Comparison of ENCODE assay signal across 21 cellular contexts in genomic region chr12:120832712-120833111, GRCh38.
"Had no signal": no experiment of that assay in that cellular context is flagged by ENCODE, and none has a peak within 500 bp of the region (broad histone marks: within the 10 kb centered on the region; RNA-seq: fewer than 3 reads in every experiment).

No MANE protein-coding gene starts in this region.

- H3K27ac ChIP-seq: esophagus muscularis mucosa, ovary, right lobe of liver had no signal

- H3K9me3 ChIP-seq: esophagus muscularis mucosa, ovary, right lobe of liver, stomach, tibial nerve, uterus had no signal

- ATAC-seq: activated CD8-positive, alpha-beta T cell treated with anti-CD3 and anti-CD28 coated beads, Interleukin-2, amount 10 ng/mL, durations not matched to agents 7 days and 5 days; natural killer cell; right lobe of liver; stimulated activated effector memory CD8-positive, alpha-beta T cell treated with anti-CD3 and anti-CD28 coated beads, Interleukin-12 subunit alpha, Interleukin-12 subunit beta, amount 100 ng/mL, for 72 hours had no signal

- H3K4me3 ChIP-seq: esophagus muscularis mucosa, ovary, right lobe of liver, stomach, tibial nerve, uterus had no signal

- H3K27me3 ChIP-seq: esophagus muscularis mucosa, ovary, right lobe of liver, stomach, tibial nerve, uterus had no signal

- H3K36me3 ChIP-seq: esophagus muscularis mucosa, ovary, right lobe of liver, stomach, tibial nerve, uterus had no signal

- DNase-seq: activated CD4-positive, alpha-beta T cell treated with anti-CD3 and anti-CD28 coated beads, Interleukin-2, amount 10 ng/mL, durations not matched to agents 7 days and 5 days; activated CD4-positive, CD25-positive, alpha-beta regulatory T cell; activated CD8-positive, alpha-beta T cell treated with anti-CD3 and anti-CD28 coated beads, Interleukin-2, amount 10 ng/mL, durations not matched to agents 7 days and 5 days; activated naive CD4-positive, alpha-beta T cell treated with anti-CD3 and anti-CD28 coated beads for 36 hours; activated T-cell treated with anti-CD3 and anti-CD28 coated beads, Interleukin-2, amount 50 U/mL, for 24 hours; anterior cingulate cortex; cortex of kidney; effector CD4-positive, alpha-beta T cell; immature natural killer cell; kidney glomerular epithelial cell; natural killer cell; ovary; right lobe of liver; stimulated activated CD4-positive, alpha-beta T cell treated with anti-CD3 and anti-CD28 coated beads, Interleukin-4, amount 100 ng/mL, for 24 hours; stomach; T-helper 1 cell; T1000; uterus had no signal
